ENCODE assay signal across 12 cellular contexts in genomic region chr19:46927106-46927505, GRCh38.
DNase-seq lines count a peak whose midpoint lies in the region; ATAC-seq and TF ChIP-seq lines count a peak whose summit lies in the region.
"Had no signal": no experiment of that assay in that cellular context is flagged by ENCODE, and none has a peak within 500 bp of the region (broad histone marks: within the 10 kb centered on the region; RNA-seq: fewer than 3 reads in every experiment).

No MANE protein-coding gene starts in this region.

- H3K79me2 ChIP-seq in SK-N-SH (ENCODE audit: insufficient read depth) = peaks cover 100% of the 10 kb centered on the region

- WGBS in SK-N-SH (ENCODE audit: low lambda C conversion rate) = 86% methylated on average over 6 of the region's 6 CpGs
- 79 to 86% (median 83%) methylated on average over 6 of the region's 6 CpGs for WGBS in spleen, 5 donors

- intact Hi-C loops in spleen (cut with DNase I; ENCODE audit: low total_unique reads) = no loop called here

- H3K4me3 Mint-ChIP-seq in WTC11 = no peak overlapping the region

- H3K27ac Mint-ChIP-seq in WTC11 = peak overlapping the region; percentile 90

- H3K4me1 Mint-ChIP-seq in WTC11 = peaks cover 33% of the 10 kb centered on the region

- no peaks in the 10 kb centered on the region for H3K9me2 ChIP-seq in SK-N-SH

- H2AFZ ChIP-seq in SK-N-SH (ENCODE audit: low read depth) = no peak overlapping the region

- POLR2A ChIA-PET in SK-N-SH (lab: Yijun Ruan, JAX) = no interaction called here
- POLR2A ChIA-PET in WTC11 (lab: Charles Lee) = interaction anchor here (1.1 kb wide), 1 partner anchor 49 kb away, joined by 5 read pairs; no protein-coding TSS in a partner anchor

- H3K27me3 Mint-ChIP-seq in WTC11 (ENCODE audit: low read depth) = no peaks in the 10 kb centered on the region

- H3F3A ChIP-seq in SK-N-SH (replicated peaks; ENCODE audit: insufficient read depth) = peaks cover 47% of the 10 kb centered on the region

- H3K36me3 Mint-ChIP-seq in WTC11 = peaks cover 6% of the 10 kb centered on the region

- TF ChIP-seq EP300 in SK-N-SH (IDR thresholded peaks at IDR 0.05; ENCODE audit: borderline replicate concordance in 1 of 2, low read depth in 1 of 2, low read length in 1 of 2) = no peak

- peak overlapping the region; percentile 12 to 13; a peak in 1 of 4 replicates for H3K27ac ChIP-seq in SK-N-SH (ENCODE audit: low read depth in 2 of 2, low read length in 1 of 2)
- H3K27ac ChIP-seq in foreskin keratinocyte = peak overlapping the region; percentile 88
- peak overlapping the region; percentile 84 for H3K27ac ChIP-seq in substantia nigra (ENCODE audit: low read depth, low read length, poor library complexity, severe bottlenecking)
- no peak overlapping the region for H3K27ac ChIP-seq in spleen

- CTCF ChIA-PET in SK-N-SH (lab: Yijun Ruan, JAX) (interaction anchor here (1.3 to 1.7 kb wide), 2 partner anchors 64 to 109 kb away, joined by 3 to 7 read pairs; no protein-coding TSS in a partner anchor), WTC11 (lab: Charles Lee) (interaction anchor here (1.0 to 3.0 kb wide), 5 partner anchors 16 to 173 kb away, joined by 3 to 16 read pairs (median 5); no protein-coding TSS in a partner anchor)

- H3K4me2 ChIP-seq in SK-N-SH = no peak overlapping the region

- peaks cover 74% of the 10 kb centered on the region for H4K20me1 ChIP-seq in SK-N-SH (ENCODE audit: insufficient read depth)

- no peak for ATAC-seq in SK-N-SH treated with all-trans-retinoic acid at 6 μM for 48 hours
- no peak for ATAC-seq in WTC11
- peak; percentile 50 for ATAC-seq in foreskin keratinocyte
- no peak for ATAC-seq in HG03457 (IDR thresholded peaks at IDR 0.05; ENCODE audit: unreplicated experiment)

- H3K4me1 ChIP-seq in SK-N-SH (ENCODE audit: control insufficient read depth in 1 of 2, insufficient read depth in 2 of 2, low read depth in 1 of 2, low read length in 1 of 2) (peaks cover 14 to 50% of the 10 kb centered on the region in 2 experiments), foreskin keratinocyte (peaks cover 42% of the 10 kb centered on the region), spleen (peaks cover 21 to 80% (median 46%) of the 10 kb centered on the region in 6 donors)

- H3K27me3 ChIP-seq in SK-N-SH (ENCODE audit: insufficient read depth) = no peaks in the 10 kb centered on the region
- no peaks in the 10 kb centered on the region for H3K27me3 ChIP-seq in foreskin keratinocyte
- no peaks in the 10 kb centered on the region for H3K27me3 ChIP-seq in spleen (replicated peaks in 1 of 7)
- H3K27me3 ChIP-seq: upper lobe of left lung had no signal

- TF ChIP-seq POLR2A in spleen (IDR thresholded peaks at IDR 0.05) = no peak

- no peak for TF ChIP-seq RAD21 in SK-N-SH (IDR thresholded peaks at IDR 0.05; ENCODE audit: low read length)

- H3K9me3 ChIP-seq in SK-N-SH = no peaks in the 10 kb centered on the region
- no peaks in the 10 kb centered on the region for H3K9me3 ChIP-seq in spleen
- H3K9me3 ChIP-seq: upper lobe of left lung had no signal

- no peak for DNase-seq in SK-N-SH
- no peak for DNase-seq in WTC11 (ENCODE audit: low spot score)
- peak; percentile 81 to 91 for DNase-seq in foreskin keratinocyte
- DNase-seq in substantia nigra (lab: John Stamatoyannopoulos, UW) = peak in 1 of 49 donors; percentile 45
- DNase-seq in spleen = no peak
- no peak for DNase-seq in foreskin fibroblast
- DNase-seq: 8988T, DMS 273 treated with DMSO at 0.1 percent for 48 hours, NCI-H226, upper lobe of left lung had no signal

- H3K4me3 ChIP-seq in SK-N-SH (ENCODE audit: low read depth in 2 of 2, low read length in 1 of 2) = no peak overlapping the region
- H3K4me3 ChIP-seq in spleen = no peak overlapping the region
- H3K4me3 ChIP-seq in foreskin fibroblast (ENCODE audit: low read depth in 1 of 2, low read length in 2 of 2) = no peak overlapping the region
- H3K4me3 ChIP-seq: upper lobe of left lung had no signal

- no peak overlapping the region for H3K9ac ChIP-seq in SK-N-SH

- no peaks in the 10 kb centered on the region for H3K9me3 Mint-ChIP-seq in WTC11

- H3K36me3 ChIP-seq in SK-N-SH (replicated peaks in 1 of 2; ENCODE audit: control insufficient read depth in 1 of 2, insufficient read depth in 2 of 2, low read length in 1 of 2) (peaks cover 5 to 13% of the 10 kb centered on the region in 2 experiments), spleen (peaks cover 0 to 23% (median 7%) of the 10 kb centered on the region in 6 donors)

- TF ChIP-seq CTCF in SK-N-SH (IDR thresholded peaks at IDR 0.05) (no peak), WTC11 (IDR thresholded peaks at IDR 0.05) (no peak), foreskin keratinocyte (conservative IDR thresholded peaks at IDR 0.05) (no peak), spleen (IDR thresholded peaks at IDR 0.05 in 8 of 11, conservative IDR thresholded peaks at IDR 0.05 in 3 of 11) (no peak), foreskin fibroblast (IDR thresholded peaks at IDR 0.05; ENCODE audit: low read depth, low read length) (no peak)

TF ChIP-seq in SK-N-SH, 30 proteins besides CTCF, POLR2A, EP300 and RAD21 (continues in another document):
- TF ChIP-seq FOSL2 (IDR thresholded peaks at IDR 0.05; ENCODE audit: borderline replicate concordance, low read depth) (no peak), EZH2phosphoT487 (IDR thresholded peaks at IDR 0.05; ENCODE audit: borderline replicate concordance, low read depth) (no peak), MEF2A (IDR thresholded peaks at IDR 0.05; ENCODE audit: borderline replicate concordance, low read depth) (no peak), NRF1 (IDR thresholded peaks at IDR 0.05; ENCODE audit: low read depth, low read length) (no peak), TAF1 (IDR thresholded peaks at IDR 0.05; ENCODE audit: borderline replicate concordance, low read depth, low read length) (no peak), YY1 (IDR thresholded peaks at IDR 0.05; ENCODE audit: low read depth) (no peak)

TF ChIP-seq in SK-N-SH treated with all-trans-retinoic acid at 6 μM for 48 hours, 23 proteins besides CTCF, POLR2A, EP300 and RAD21 (continues in another document):
- TF ChIP-seq GLIS3 (CRISPR knock-in tag; IDR thresholded peaks at IDR 0.05) = no peak
- no peak for TF ChIP-seq ZFP3 (CRISPR knock-in tag; IDR thresholded peaks at IDR 0.05)
- no peak for TF ChIP-seq CSRNP3 (CRISPR knock-in tag; IDR thresholded peaks at IDR 0.05)
- TF ChIP-seq ARNTL (CRISPR knock-in tag; IDR thresholded peaks at IDR 0.05; ENCODE audit: borderline replicate concordance, low read depth) = no peak
- TF ChIP-seq TOX (CRISPR knock-in tag; IDR thresholded peaks at IDR 0.05; ENCODE audit: borderline replicate concordance) = no peak
- no peak for TF ChIP-seq PPARA (CRISPR knock-in tag; IDR thresholded peaks at IDR 0.05; ENCODE audit: borderline replicate concordance)
- TF ChIP-seq ZNF70 (CRISPR knock-in tag; IDR thresholded peaks at IDR 0.05) = no peak
- no peak for TF ChIP-seq ZNF565 (CRISPR knock-in tag; conservative IDR thresholded peaks at IDR 0.05; ENCODE audit: low read depth)
- no peak for TF ChIP-seq OSR1 (CRISPR knock-in tag; IDR thresholded peaks at IDR 0.05)

TF ChIP-seq in WTC11, 78 proteins besides CTCF, POLR2A, EP300 and RAD21 (continues in another document):
- TF ChIP-seq NFE2L1 (CRISPR knock-in tag; IDR thresholded peaks at IDR 0.05) = no peak
- TF ChIP-seq CBFB (CRISPR knock-in tag; IDR thresholded peaks at IDR 0.05; ENCODE audit: low read depth) = no peak
- TF ChIP-seq FOXK1 (CRISPR knock-in tag; IDR thresholded peaks at IDR 0.05) = no peak
- TF ChIP-seq EMX1 (CRISPR knock-in tag; IDR thresholded peaks at IDR 0.05) = no peak
- TF ChIP-seq NR3C1 (CRISPR knock-in tag; conservative IDR thresholded peaks at IDR 0.05; ENCODE audit: low read depth) = no peak
- TF ChIP-seq SMAD3 (CRISPR knock-in tag; IDR thresholded peaks at IDR 0.05; ENCODE audit: borderline replicate concordance) = no peak
- TF ChIP-seq FOXP4 (CRISPR knock-in tag; IDR thresholded peaks at IDR 0.05) = no peak
- TF ChIP-seq ATF2 (CRISPR knock-in tag; IDR thresholded peaks at IDR 0.05; ENCODE audit: borderline replicate concordance, low read depth) = no peak
- TF ChIP-seq ZNF232 (CRISPR knock-in tag; IDR thresholded peaks at IDR 0.05) = no peak
- no peak for TF ChIP-seq ZNF512 (CRISPR knock-in tag; IDR thresholded peaks at IDR 0.05; ENCODE audit: borderline replicate concordance)

Comparison
In these comparisons a context has a peak if more than half of its experiments do, and no peak if none do; other contexts are left out.
1. DNase-seq: peak in foreskin keratinocyte (2 of 2); none in SK-N-SH (single experiment), WTC11 (single experiment), spleen (single experiment) and foreskin fibroblast (0 of 2).
2. H3K27ac ChIP-seq: peak in SK-N-SH (2 of 2), foreskin keratinocyte (single experiment) and substantia nigra (single experiment); none in spleen (0 of 8).